In genomic region chr1:147598631-147599361, GRCh38 we compare ENCODE assay signal across 1 cellular context.
TF ChIP-seq lines count a peak whose summit lies in the region.

No MANE protein-coding gene starts in this region.

TF ChIP-seq in H1, 55 proteins besides CTCF, POLR2A, EP300 and RAD21 (continued from another document):
- TF ChIP-seq TBP (IDR thresholded peaks at IDR 0.05; ENCODE audit: low read depth, low read length) (no peak), SP1 (IDR thresholded peaks at IDR 0.05; ENCODE audit: low read depth, low read length) (no peak), CHD1 (IDR thresholded peaks at IDR 0.05; ENCODE audit: low read depth, low read length) (no peak), CREB1 (IDR thresholded peaks at IDR 0.05) (no peak), RNF2 (IDR thresholded peaks at IDR 0.05; ENCODE audit: borderline replicate concordance, low read depth, low read length, missing control alignments, poor library complexity, severe bottlenecking) (peak; percentile 27), RBBP5 (IDR thresholded peaks at IDR 0.05; ENCODE audit: borderline replicate concordance, low read depth, low read length) (peak; percentile 52), RXRA (IDR thresholded peaks at IDR 0.05; ENCODE audit: insufficient read depth, low read depth, low read length) (no peak), ZNF274 (IDR thresholded peaks at IDR 0.05; ENCODE audit: borderline replicate concordance, extremely low read depth, low read length) (no peak), SP2 (IDR thresholded peaks at IDR 0.05; ENCODE audit: low read length) (no peak), EGR1 (IDR thresholded peaks at IDR 0.05; ENCODE audit: borderline replicate concordance, low read depth, low read length) (no peak), POU5F1 (IDR thresholded peaks at IDR 0.05; ENCODE audit: low read depth, low read length) (no peak), KDM1A (IDR thresholded peaks at IDR 0.05; ENCODE audit: borderline replicate concordance, low read length) (no peak), BCL11A (IDR thresholded peaks at IDR 0.05; ENCODE audit: low read depth in 2 of 2, low read length in 2 of 2) (no peak), POLR2AphosphoS5 (IDR thresholded peaks at IDR 0.05; ENCODE audit: low read depth, low read length) (no peak), E2F6 (IDR thresholded peaks at IDR 0.05) (no peak), CBX8 (IDR thresholded peaks at IDR 0.05; ENCODE audit: borderline replicate concordance, low read depth, low read length) (no peak), SP4 (IDR thresholded peaks at IDR 0.05; ENCODE audit: low read length) (no peak), NRF1 (IDR thresholded peaks at IDR 0.05; ENCODE audit: low read depth, low read length) (no peak), KDM4A (IDR thresholded peaks at IDR 0.05; ENCODE audit: low read depth, low read length, severe bottlenecking) (peak; percentile 66), ASH2L (IDR thresholded peaks at IDR 0.05; ENCODE audit: low read length) (peak; percentile 68), ATF2 (IDR thresholded peaks at IDR 0.05; ENCODE audit: low read length) (no peak), CBX5 (IDR thresholded peaks at IDR 0.05; ENCODE audit: low read depth, low read length) (no peak), BRCA1 (IDR thresholded peaks at IDR 0.05; ENCODE audit: low read depth, low read length) (no peak), TAF1 (IDR thresholded peaks at IDR 0.05; ENCODE audit: low read depth, low read length) (no peak), PHF8 (conservative IDR thresholded peaks at IDR 0.05; ENCODE audit: low read depth, low read length) (no peak)
- TF ChIP-seq, protein P1, sequence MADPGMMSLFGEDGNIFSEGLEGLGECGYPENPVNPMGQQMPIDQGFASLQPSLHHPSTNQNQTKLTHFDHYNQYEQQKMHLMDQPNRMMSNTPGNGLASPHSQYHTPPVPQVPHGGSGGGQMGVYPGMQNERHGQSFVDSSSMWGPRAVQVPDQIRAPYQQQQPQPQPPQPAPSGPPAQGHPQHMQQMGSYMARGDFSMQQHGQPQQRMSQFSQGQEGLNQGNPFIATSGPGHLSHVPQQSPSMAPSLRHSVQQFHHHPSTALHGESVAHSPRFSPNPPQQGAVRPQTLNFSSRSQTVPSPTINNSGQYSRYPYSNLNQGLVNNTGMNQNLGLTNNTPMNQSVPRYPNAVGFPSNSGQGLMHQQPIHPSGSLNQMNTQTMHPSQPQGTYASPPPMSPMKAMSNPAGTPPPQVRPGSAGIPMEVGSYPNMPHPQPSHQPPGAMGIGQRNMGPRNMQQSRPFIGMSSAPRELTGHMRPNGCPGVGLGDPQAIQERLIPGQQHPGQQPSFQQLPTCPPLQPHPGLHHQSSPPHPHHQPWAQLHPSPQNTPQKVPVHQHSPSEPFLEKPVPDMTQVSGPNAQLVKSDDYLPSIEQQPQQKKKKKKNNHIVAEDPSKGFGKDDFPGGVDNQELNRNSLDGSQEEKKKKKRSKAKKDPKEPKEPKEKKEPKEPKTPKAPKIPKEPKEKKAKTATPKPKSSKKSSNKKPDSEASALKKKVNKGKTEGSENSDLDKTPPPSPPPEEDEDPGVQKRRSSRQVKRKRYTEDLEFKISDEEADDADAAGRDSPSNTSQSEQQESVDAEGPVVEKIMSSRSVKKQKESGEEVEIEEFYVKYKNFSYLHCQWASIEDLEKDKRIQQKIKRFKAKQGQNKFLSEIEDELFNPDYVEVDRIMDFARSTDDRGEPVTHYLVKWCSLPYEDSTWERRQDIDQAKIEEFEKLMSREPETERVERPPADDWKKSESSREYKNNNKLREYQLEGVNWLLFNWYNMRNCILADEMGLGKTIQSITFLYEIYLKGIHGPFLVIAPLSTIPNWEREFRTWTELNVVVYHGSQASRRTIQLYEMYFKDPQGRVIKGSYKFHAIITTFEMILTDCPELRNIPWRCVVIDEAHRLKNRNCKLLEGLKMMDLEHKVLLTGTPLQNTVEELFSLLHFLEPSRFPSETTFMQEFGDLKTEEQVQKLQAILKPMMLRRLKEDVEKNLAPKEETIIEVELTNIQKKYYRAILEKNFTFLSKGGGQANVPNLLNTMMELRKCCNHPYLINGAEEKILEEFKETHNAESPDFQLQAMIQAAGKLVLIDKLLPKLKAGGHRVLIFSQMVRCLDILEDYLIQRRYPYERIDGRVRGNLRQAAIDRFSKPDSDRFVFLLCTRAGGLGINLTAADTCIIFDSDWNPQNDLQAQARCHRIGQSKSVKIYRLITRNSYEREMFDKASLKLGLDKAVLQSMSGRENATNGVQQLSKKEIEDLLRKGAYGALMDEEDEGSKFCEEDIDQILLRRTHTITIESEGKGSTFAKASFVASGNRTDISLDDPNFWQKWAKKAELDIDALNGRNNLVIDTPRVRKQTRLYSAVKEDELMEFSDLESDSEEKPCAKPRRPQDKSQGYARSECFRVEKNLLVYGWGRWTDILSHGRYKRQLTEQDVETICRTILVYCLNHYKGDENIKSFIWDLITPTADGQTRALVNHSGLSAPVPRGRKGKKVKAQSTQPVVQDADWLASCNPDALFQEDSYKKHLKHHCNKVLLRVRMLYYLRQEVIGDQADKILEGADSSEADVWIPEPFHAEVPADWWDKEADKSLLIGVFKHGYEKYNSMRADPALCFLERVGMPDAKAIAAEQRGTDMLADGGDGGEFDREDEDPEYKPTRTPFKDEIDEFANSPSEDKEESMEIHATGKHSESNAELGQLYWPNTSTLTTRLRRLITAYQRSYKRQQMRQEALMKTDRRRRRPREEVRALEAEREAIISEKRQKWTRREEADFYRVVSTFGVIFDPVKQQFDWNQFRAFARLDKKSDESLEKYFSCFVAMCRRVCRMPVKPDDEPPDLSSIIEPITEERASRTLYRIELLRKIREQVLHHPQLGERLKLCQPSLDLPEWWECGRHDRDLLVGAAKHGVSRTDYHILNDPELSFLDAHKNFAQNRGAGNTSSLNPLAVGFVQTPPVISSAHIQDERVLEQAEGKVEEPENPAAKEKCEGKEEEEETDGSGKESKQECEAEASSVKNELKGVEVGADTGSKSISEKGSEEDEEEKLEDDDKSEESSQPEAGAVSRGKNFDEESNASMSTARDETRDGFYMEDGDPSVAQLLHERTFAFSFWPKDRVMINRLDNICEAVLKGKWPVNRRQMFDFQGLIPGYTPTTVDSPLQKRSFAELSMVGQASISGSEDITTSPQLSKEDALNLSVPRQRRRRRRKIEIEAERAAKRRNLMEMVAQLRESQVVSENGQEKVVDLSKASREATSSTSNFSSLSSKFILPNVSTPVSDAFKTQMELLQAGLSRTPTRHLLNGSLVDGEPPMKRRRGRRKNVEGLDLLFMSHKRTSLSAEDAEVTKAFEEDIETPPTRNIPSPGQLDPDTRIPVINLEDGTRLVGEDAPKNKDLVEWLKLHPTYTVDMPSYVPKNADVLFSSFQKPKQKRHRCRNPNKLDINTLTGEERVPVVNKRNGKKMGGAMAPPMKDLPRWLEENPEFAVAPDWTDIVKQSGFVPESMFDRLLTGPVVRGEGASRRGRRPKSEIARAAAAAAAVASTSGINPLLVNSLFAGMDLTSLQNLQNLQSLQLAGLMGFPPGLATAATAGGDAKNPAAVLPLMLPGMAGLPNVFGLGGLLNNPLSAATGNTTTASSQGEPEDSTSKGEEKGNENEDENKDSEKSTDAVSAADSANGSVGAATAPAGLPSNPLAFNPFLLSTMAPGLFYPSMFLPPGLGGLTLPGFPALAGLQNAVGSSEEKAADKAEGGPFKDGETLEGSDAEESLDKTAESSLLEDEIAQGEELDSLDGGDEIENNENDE (IDR thresholded peaks at IDR 0.05; ENCODE audit: insufficient replicate concordance, low read length) = no peak
- TF ChIP-seq, protein P2, sequence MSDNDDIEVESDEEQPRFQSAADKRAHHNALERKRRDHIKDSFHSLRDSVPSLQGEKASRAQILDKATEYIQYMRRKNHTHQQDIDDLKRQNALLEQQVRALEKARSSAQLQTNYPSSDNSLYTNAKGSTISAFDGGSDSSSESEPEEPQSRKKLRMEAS (IDR thresholded peaks at IDR 0.05) = peak; percentile 50; the same call in 1 of the 2 replicates
TF ChIP-seq in H1: peak in this region for 5.
